17 cellular contexts compared by ENCODE assay signal in genomic region chr6:110446405-110446804, GRCh38. TPM values are rescaled to one million over a fixed set of nuclear protein-coding genes. Genes with fewer than 3 reads are reported as not detected.
DNase-seq lines count a peak whose midpoint lies in the region; ATAC-seq lines count a peak whose summit lies in the region.
"Had no signal": no experiment of that assay in that cellular context is flagged by ENCODE, and none has a peak within 500 bp of the region (broad histone marks: within the 10 kb centered on the region; RNA-seq: fewer than 3 reads in every experiment).

No MANE protein-coding gene starts in this region.

- H3K36me3 Mint-ChIP-seq in activated T-cell treated with anti-CD3 and anti-CD28 coated beads, Interleukin-2, amount 50 U/mL, for 72 hours (ENCODE audit: insufficient read depth in 2 of 2) = no peaks in the 10 kb centered on the region
- H3K36me3 Mint-ChIP-seq: IgD-negative memory B cell had no signal

- peaks cover 7% of the 10 kb centered on the region for H3K27me3 Mint-ChIP-seq in activated T-cell treated with anti-CD3 and anti-CD28 coated beads, Interleukin-2, amount 50 U/mL, for 72 hours (ENCODE audit: low read depth)

- H3K4me3 Mint-ChIP-seq in activated T-cell treated with anti-CD3 and anti-CD28 coated beads, Interleukin-2, amount 50 U/mL, for 72 hours = no peak overlapping the region
- H3K4me3 Mint-ChIP-seq: IgD-negative memory B cell had no signal

- peak; percentile 53 for DNase-seq in DMS53 (lab: John Stamatoyannopoulos, UW)
- no peak for DNase-seq in DMS53 treated with DMSO at 0.1 percent for 48 hours (lab: John Stamatoyannopoulos, UW; ENCODE audit: unreplicated experiment)
- peak; percentile 73 for DNase-seq in DMS153 (lab: John Stamatoyannopoulos, UW)
- peak; percentile 71 for DNase-seq in NCI-H69 (lab: John Stamatoyannopoulos, UW)
- DNase-seq in epithelial cell of prostate (ENCODE audit: low read depth, low spot score) = peak; percentile 73
- DNase-seq in activated T-cell treated with anti-CD3 and anti-CD28 coated beads, Interleukin-2, amount 50 U/mL, for 72 hours = no peak
- DNase-seq in NCI-H187 (lab: John Stamatoyannopoulos, UW) = no peak
- DNase-seq: GM23248, NCI-H1436 treated with DMSO at 0.1 percent for 48 hours, NCI-H2227 treated with DMSO at 0.1 percent for 48 hours, NCI-H526 treated with DMSO at 0.1 percent for 48 hours had no signal

- no peak overlapping the region for H3K27ac Mint-ChIP-seq in activated T-cell treated with anti-CD3 and anti-CD28 coated beads, Interleukin-2, amount 50 U/mL, for 72 hours
- H3K27ac Mint-ChIP-seq: IgD-negative memory B cell had no signal

- no peaks in the 10 kb centered on the region for H3K9me3 Mint-ChIP-seq in activated T-cell treated with anti-CD3 and anti-CD28 coated beads, Interleukin-2, amount 50 U/mL, for 72 hours
- H3K9me3 Mint-ChIP-seq: IgD-negative memory B cell had no signal

- no peak overlapping the region for H3K27ac ChIP-seq in epithelial cell of prostate
- H3K27ac ChIP-seq: 22Rv1, GM23248 had no signal

- no peaks in the 10 kb centered on the region for H3K4me1 Mint-ChIP-seq in activated T-cell treated with anti-CD3 and anti-CD28 coated beads, Interleukin-2, amount 50 U/mL, for 72 hours (ENCODE audit: low read depth)
- H3K4me1 Mint-ChIP-seq: IgD-negative memory B cell had no signal

- ATAC-seq in GM18517 (IDR thresholded peaks at IDR 0.05; ENCODE audit: unreplicated experiment) = no peak
- ATAC-seq in activated T-cell treated with anti-CD3 and anti-CD28 coated beads, Interleukin-2, amount 50 U/mL, for 72 hours (replicated peaks in 1 of 2) = no peak

RNA-seq across cellular contexts. Expression of gene SLC22A16, which starts 30.0 kb away (rescaled TPM):
- not detected for total RNA-seq in activated T-cell treated with anti-CD3 and anti-CD28 coated beads, Interleukin-2, amount 50 U/mL, for 72 hours
- total RNA-seq: GM23248, HT-29, SK-MEL-5 had no signal

RNA-seq across cellular contexts. Expression of gene DDO, which starts 31.0 kb away (rescaled TPM):
- total RNA-seq in activated T-cell treated with anti-CD3 and anti-CD28 coated beads, Interleukin-2, amount 50 U/mL, for 72 hours = not detected
- total RNA-seq: G401, GM23248, HT-29 had no signal

Comparison
In these comparisons a context has a peak if more than half of its experiments do, and no peak if none do; other contexts are left out.
1. DNase-seq: peak in DMS53 (single experiment), DMS153 (single experiment), NCI-H69 (single experiment) and epithelial cell of prostate (single experiment); none in DMS53 treated with DMSO at 0.1 percent for 48 hours (single experiment), activated T-cell treated with anti-CD3 and anti-CD28 coated beads, Interleukin-2, amount 50 U/mL, for 72 hours (0 of 2) and NCI-H187 (0 of 2).